ENCODE assay signal across 16 cellular contexts in the genomic region with DNA sequence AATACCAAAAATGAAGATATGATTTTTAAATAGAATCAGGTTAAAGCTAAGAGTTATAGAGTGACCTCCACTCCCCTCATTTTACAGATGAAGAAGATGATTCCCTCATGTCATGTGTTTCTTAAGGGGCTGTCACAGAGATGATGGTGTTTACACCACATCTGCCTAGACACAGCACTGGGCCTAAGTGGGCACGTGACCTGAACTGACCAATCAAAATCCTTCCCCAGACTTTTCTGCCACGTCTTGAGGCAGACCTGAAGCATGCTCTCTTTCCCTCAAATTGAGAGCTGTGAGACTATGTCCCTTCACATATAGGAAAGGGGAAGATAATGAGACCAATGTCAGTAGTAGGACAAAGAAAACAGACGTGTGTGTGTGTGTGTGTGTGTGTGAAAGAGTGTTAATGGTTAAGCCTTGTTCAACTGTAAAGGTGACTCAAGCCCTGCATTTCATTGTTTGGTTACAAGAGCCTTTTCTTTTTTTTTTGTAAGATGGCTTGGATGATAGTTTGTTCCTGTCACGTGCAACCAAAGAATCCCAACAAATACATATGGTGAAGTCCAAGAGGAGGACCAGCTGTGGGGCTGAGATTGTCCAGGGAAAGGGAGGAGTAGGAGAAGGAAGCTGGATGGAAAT.
DNase-seq lines count a peak whose midpoint lies in the region; ATAC-seq, FAIRE-seq and TF ChIP-seq lines count a peak whose summit lies in the region.
"Had no signal": no experiment of that assay in that cellular context is flagged by ENCODE, and none has a peak within 500 bp of the region (broad histone marks: within the 10 kb centered on the region; RNA-seq: fewer than 3 reads in every experiment).

No MANE protein-coding gene starts in this region.

- no peak overlapping the region for H3K27ac ChIP-seq in K562 (ENCODE audit: extremely low read depth, low read depth, low read length)
- H3K27ac ChIP-seq: SK-N-MC had no signal

- CTCF ChIA-PET in K562 (lab: Yijun Ruan, JAX; ENCODE audit: low intra/inter-chr PET ratio), result no interaction called here

- no peaks in the 10 kb centered on the region for H3K9me3 ChIP-seq in K562 (replicated peaks; ENCODE audit: control insufficient read depth, insufficient read depth, low read depth, low read length)

- no peak for TF ChIP-seq RAD21 in K562 (CRISPR knock-in tag; conservative IDR thresholded peaks at IDR 0.05 in 1 of 2, IDR thresholded peaks at IDR 0.05 in 1 of 2)

- no peaks in the 10 kb centered on the region for H3K9me1 ChIP-seq in K562 (ENCODE audit: control insufficient read depth, insufficient read depth, low read length)

- H4K20me1 ChIP-seq in K562 (replicated peaks; ENCODE audit: control insufficient read depth, insufficient read depth, low read length), result 0 out of 2 replicates have a peak, but pooled peaks cover 2% of the 10 kb centered on the region

- no peak for FAIRE-seq in K562 (lab: Jason Lieb, UNC)

- POLR2A ChIA-PET in K562 (lab: Yijun Ruan, JAX), result no interaction called here

- no peak for TF ChIP-seq CTCF in K562 (IDR thresholded peaks at IDR 0.05 in 2 of 3, conservative IDR thresholded peaks at IDR 0.05 in 1 of 3; ENCODE audit: insufficient read depth in 2 of 3, low read depth in 1 of 3, low read length in 3 of 3)

- no peak for DNase-seq in activated CD4-positive, alpha-beta T cell treated with anti-CD3 and anti-CD28 coated beads, Interleukin-2, amount 10 ng/mL, durations not matched to agents 24 days and 14 days
- DNase-seq in activated CD4-positive, alpha-beta T cell treated with anti-CD3 and anti-CD28 coated beads, Interleukin-2, amount 50 U/mL, for 48 hours, result no peak
- DNase-seq in HT1080 (ENCODE audit: low read depth), result peak; percentile 29
- DNase-seq in K562 (ENCODE audit: extremely low read depth in 1 of 4, low spot score in 3 of 4), result peak; percentile 3 to 75 (median 54)
- DNase-seq in kidney tubule cell (ENCODE audit: low spot score), result peak; percentile 69
- no peak for DNase-seq in NCI-H1436 (lab: John Stamatoyannopoulos, UW)
- DNase-seq: 8988T, C1 segment of cervical spinal cord, HCEC 1CT, IMR-90, NCI-H1048, NCI-H1694, NCI-H2107 had no signal

- H2AFZ ChIP-seq in K562 (ENCODE audit: low read depth, low read length), result no peak overlapping the region

- TF ChIP-seq EP300 in K562 (IDR thresholded peaks at IDR 0.05; ENCODE audit: low read length), result no peak

- no peak for TF ChIP-seq POLR2A in K562 (conservative IDR thresholded peaks at IDR 0.05)

- H3K27me3 Mint-ChIP-seq in activated CD4-positive, alpha-beta T cell treated with anti-CD3 and anti-CD28 coated beads, Interleukin-2, amount 10 ng/mL, durations not matched to agents 24 days and 14 days, result no peaks in the 10 kb centered on the region

- peak overlapping the region; percentile 9 for H3K27ac Mint-ChIP-seq in activated CD4-positive, alpha-beta T cell treated with anti-CD3 and anti-CD28 coated beads, Interleukin-2, amount 10 ng/mL, durations not matched to agents 24 days and 14 days

- peaks cover 14% of the 10 kb centered on the region for H3K4me1 Mint-ChIP-seq in activated CD4-positive, alpha-beta T cell treated with anti-CD3 and anti-CD28 coated beads, Interleukin-2, amount 10 ng/mL, durations not matched to agents 24 days and 14 days

- no peaks in the 10 kb centered on the region for H3K36me3 ChIP-seq in K562 (ENCODE audit: control insufficient read depth, insufficient read depth, low read length)

- H3K4me2 ChIP-seq in K562 (ENCODE audit: insufficient read depth, low read length), result no peak overlapping the region

- no TSS peak for BruUV-seq in K562 (replicated peaks; lab: Mats Ljungman, UMichigan)

- peaks cover 56% of the 10 kb centered on the region for H3K36me3 Mint-ChIP-seq in activated CD4-positive, alpha-beta T cell treated with anti-CD3 and anti-CD28 coated beads, Interleukin-2, amount 10 ng/mL, durations not matched to agents 24 days and 14 days (ENCODE audit: low read depth)

- H3K9me3 Mint-ChIP-seq in activated CD4-positive, alpha-beta T cell treated with anti-CD3 and anti-CD28 coated beads, Interleukin-2, amount 10 ng/mL, durations not matched to agents 24 days and 14 days, result peaks cover 10% of the 10 kb centered on the region

- H3K4me3 Mint-ChIP-seq in activated CD4-positive, alpha-beta T cell treated with anti-CD3 and anti-CD28 coated beads, Interleukin-2, amount 10 ng/mL, durations not matched to agents 24 days and 14 days, result no peak overlapping the region

- H3K4me3 ChIP-seq in K562, result no peak overlapping the region
- H3K4me3 ChIP-seq: SK-N-MC had no signal

- no peak overlapping the region for H3K9ac ChIP-seq in K562 (ENCODE audit: insufficient read depth in 1 of 2, low read depth in 2 of 2, low read length in 2 of 2)

- no peaks in the 10 kb centered on the region for H3K4me1 ChIP-seq in K562 (replicated peaks in 1 of 2; ENCODE audit: control insufficient read depth in 2 of 2, insufficient read depth in 2 of 2, low read length in 2 of 2)

- intact Hi-C loops in activated CD4-positive, alpha-beta T cell treated with anti-CD3 and anti-CD28 coated beads, Interleukin-2, amount 10 ng/mL, durations not matched to agents 24 days and 14 days (cut with micrococcal nuclease), result no loop called here
- intact Hi-C loops in K562 (cut with micrococcal nuclease), result no loop called here

- 0% methylated on average over 2 of the region's 4 CpGs for WGBS in K562 (ENCODE audit: insufficient coverage, low coverage, missing lambda C conversion rate)

- no peaks in the 10 kb centered on the region for H3K27me3 ChIP-seq in K562 (ENCODE audit: control insufficient read depth in 2 of 2, insufficient read depth in 2 of 2, low read length in 2 of 2)

- ATAC-seq in K562 (no peak), GM18520 (IDR thresholded peaks at IDR 0.05; ENCODE audit: unreplicated experiment) (no peak), HG03432 (IDR thresholded peaks at IDR 0.05; ENCODE audit: unreplicated experiment) (no peak)

- H3K79me2 ChIP-seq in K562 (ENCODE audit: control insufficient read depth, insufficient read depth, low read length), result no peaks in the 10 kb centered on the region

- in situ Hi-C loops in K562 (cut with MboI), result no loop called here

TF ChIP-seq in K562, 482 proteins besides CTCF, POLR2A, EP300 and RAD21:
- peak; percentile 58; the same call in 1 of the 2 replicates for TF ChIP-seq RAD51 (IDR thresholded peaks at IDR 0.05; ENCODE audit: borderline replicate concordance, low read depth)
- peak; percentile 60 for TF ChIP-seq USF1 (CRISPR knock-in tag; IDR thresholded peaks at IDR 0.05)
- TF ChIP-seq ZFP30 (CRISPR knock-in tag; IDR thresholded peaks at IDR 0.05; ENCODE audit: borderline replicate concordance), result no peak
- TF ChIP-seq, protein P1, sequence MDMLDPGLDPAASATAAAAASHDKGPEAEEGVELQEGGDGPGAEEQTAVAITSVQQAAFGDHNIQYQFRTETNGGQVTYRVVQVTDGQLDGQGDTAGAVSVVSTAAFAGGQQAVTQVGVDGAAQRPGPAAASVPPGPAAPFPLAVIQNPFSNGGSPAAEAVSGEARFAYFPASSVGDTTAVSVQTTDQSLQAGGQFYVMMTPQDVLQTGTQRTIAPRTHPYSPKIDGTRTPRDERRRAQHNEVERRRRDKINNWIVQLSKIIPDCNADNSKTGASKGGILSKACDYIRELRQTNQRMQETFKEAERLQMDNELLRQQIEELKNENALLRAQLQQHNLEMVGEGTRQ (CRISPR knock-in tag; IDR thresholded peaks at IDR 0.05), result peak; percentile 86
- no peak for TF ChIP-seq E2F5 (CRISPR knock-in tag; IDR thresholded peaks at IDR 0.05)
- no peak for TF ChIP-seq MTA3 (IDR thresholded peaks at IDR 0.05; ENCODE audit: borderline replicate concordance)
- TF ChIP-seq TFE3 (CRISPR knock-in tag; IDR thresholded peaks at IDR 0.05), result 0 out of 2 replicates have a peak, but pooled peaks have one; percentile 37
- TF ChIP-seq RUNX1 (IDR thresholded peaks at IDR 0.05; ENCODE audit: low read depth), result no peak
- TF ChIP-seq NFYB (IDR thresholded peaks at IDR 0.05; ENCODE audit: extremely low read depth, insufficient read length), result peak; percentile 49

Comparison
In these comparisons a context has a peak if more than half of its experiments do, and no peak if none do; other contexts are left out.
1. DNase-seq: peak in HT1080 (single experiment), K562 (4 of 4) and kidney tubule cell (single experiment); none in activated CD4-positive, alpha-beta T cell treated with anti-CD3 and anti-CD28 coated beads, Interleukin-2, amount 10 ng/mL, durations not matched to agents 24 days and 14 days (single experiment), activated CD4-positive, alpha-beta T cell treated with anti-CD3 and anti-CD28 coated beads, Interleukin-2, amount 50 U/mL, for 48 hours (0 of 2) and NCI-H1436 (single experiment).